In the genomic region with DNA sequence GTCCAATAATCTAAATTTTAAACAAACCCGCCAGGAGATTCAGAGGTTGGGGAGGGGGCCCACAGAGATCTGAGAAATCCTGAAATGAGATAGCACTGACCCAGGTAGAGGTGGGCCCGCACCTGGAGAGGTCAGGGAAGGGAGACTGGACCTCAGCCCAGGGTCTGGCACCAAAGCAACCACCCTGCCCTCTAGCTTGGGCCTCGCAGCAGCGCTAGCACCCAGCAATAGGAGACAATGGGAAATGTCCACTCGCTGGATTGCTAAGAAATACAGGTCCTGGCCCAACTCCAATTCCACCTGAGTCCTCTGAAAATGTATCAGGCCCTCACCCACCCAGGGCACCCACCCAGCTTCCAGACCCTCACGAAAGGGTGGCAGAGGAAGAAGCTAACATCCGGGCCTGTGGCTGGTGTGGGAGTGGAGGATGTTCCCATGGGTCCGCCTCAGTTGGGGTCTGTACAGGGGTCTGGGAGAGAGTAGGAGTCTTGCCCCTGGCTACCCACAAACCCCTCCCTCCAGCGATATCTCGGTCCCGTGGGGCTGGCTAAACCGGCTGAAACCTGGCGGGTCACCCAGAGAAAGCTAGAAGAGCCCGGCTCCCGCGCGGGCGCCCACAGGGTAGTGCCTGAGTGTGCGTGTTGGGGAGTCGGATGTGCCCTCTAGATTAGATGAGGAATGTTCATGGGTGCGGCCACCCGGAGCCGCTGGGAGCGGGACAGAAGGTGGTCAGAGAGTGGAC, we compare ENCODE assay signal across 8 cellular contexts. TPM values are rescaled to one million over a fixed set of nuclear protein-coding genes. Genes with fewer than 3 reads are reported as not detected.
DNase-seq lines count a peak whose midpoint lies in the region; ATAC-seq and TF ChIP-seq lines count a peak whose summit lies in the region.

No MANE protein-coding gene starts in this region.

- H3K4me3 Mint-ChIP-seq in CD4-positive, alpha-beta T cell, result peak overlapping the region; percentile 89
- H3K4me3 Mint-ChIP-seq in T-helper 17 cell (peak overlapping the region; percentile 84), osteocyte (ENCODE audit: unreplicated experiment) (peak overlapping the region; percentile 66)

- H3K27ac ChIP-seq in CD4-positive, alpha-beta T cell (ENCODE audit: low read depth, low read length), result no peak overlapping the region

- intact Hi-C loops in CD4-positive, alpha-beta T cell (cut with DNase I, micrococcal nuclease), result loop anchor here in 1 of 2 experiments (5.0 kb wide), 1 partner anchor 41 kb away; no protein-coding TSS in a partner anchor
- intact Hi-C loops in left cardiac atrium (cut with DNase I), result loop anchor here in 1 of 2 donors (10.0 kb wide), 1 partner anchor 99 kb away; a partner anchor contains a TSS

- no peak for DNase-seq in CD4-positive, alpha-beta T cell
- DNase-seq in T-helper 17 cell (no peak), left cardiac atrium (peak; percentile 33), osteocyte (ENCODE audit: extremely low spot score, unreplicated experiment) (no peak)

- no peak for TF ChIP-seq CTCF in CD4-positive, alpha-beta T cell (IDR thresholded peaks at IDR 0.05)
- TF ChIP-seq CTCF in osteocyte (IDR thresholded peaks at IDR 0.05), result no peak

- no peaks in the 10 kb centered on the region for H3K9me3 Mint-ChIP-seq in CD4-positive, alpha-beta T cell
- no peaks in the 10 kb centered on the region for H3K9me3 Mint-ChIP-seq in osteocyte (ENCODE audit: unreplicated experiment)

- H3K4me1 Mint-ChIP-seq in CD4-positive, alpha-beta T cell (ENCODE audit: low read depth), result peaks cover 48% of the 10 kb centered on the region
- peaks cover 21% of the 10 kb centered on the region for H3K4me1 Mint-ChIP-seq in T-helper 17 cell
- peaks cover 12% of the 10 kb centered on the region for H3K4me1 Mint-ChIP-seq in osteocyte (ENCODE audit: unreplicated experiment)

- H3K27me3 Mint-ChIP-seq in CD4-positive, alpha-beta T cell, result peaks cover 4% of the 10 kb centered on the region
- peaks cover 17% of the 10 kb centered on the region for H3K27me3 Mint-ChIP-seq in T-helper 17 cell
- peaks cover 3% of the 10 kb centered on the region for H3K27me3 Mint-ChIP-seq in osteocyte (ENCODE audit: unreplicated experiment)

- no peaks in the 10 kb centered on the region for H3K36me3 Mint-ChIP-seq in CD4-positive, alpha-beta T cell (ENCODE audit: low read depth)
- no peaks in the 10 kb centered on the region for H3K36me3 Mint-ChIP-seq in T-helper 17 cell (ENCODE audit: low read depth)
- no peaks in the 10 kb centered on the region for H3K36me3 Mint-ChIP-seq in osteocyte (ENCODE audit: unreplicated experiment)

- peak overlapping the region; percentile 49 for H3K27ac Mint-ChIP-seq in CD4-positive, alpha-beta T cell
- H3K27ac Mint-ChIP-seq in T-helper 17 cell (peak overlapping the region; percentile 11), osteocyte (ENCODE audit: unreplicated experiment) (no peak overlapping the region)

- ATAC-seq in CD4-positive, alpha-beta T cell (ENCODE audit: poor library complexity), result no peak
- ATAC-seq in T-helper 17 cell (no peak), left cardiac atrium (peak; percentile 5 to 46), HG02610 (IDR thresholded peaks at IDR 0.05; ENCODE audit: unreplicated experiment) (no peak), GM21447 (IDR thresholded peaks at IDR 0.05; ENCODE audit: unreplicated experiment) (no peak), HG03039 (IDR thresholded peaks at IDR 0.05; ENCODE audit: unreplicated experiment) (no peak), HG02981 (IDR thresholded peaks at IDR 0.05; ENCODE audit: unreplicated experiment) (no peak)

- no peaks in the 10 kb centered on the region for H3K9me3 ChIP-seq in CD4-positive, alpha-beta T cell (ENCODE audit: control insufficient read depth, low read length)
- H3K9me3 ChIP-seq in T-helper 17 cell (ENCODE audit: control insufficient read depth, low read length, poor library complexity, severe bottlenecking), result no peaks in the 10 kb centered on the region

- H3K27me3 ChIP-seq in CD4-positive, alpha-beta T cell (ENCODE audit: control insufficient read depth, insufficient read depth, low read length), result peaks cover 4% of the 10 kb centered on the region

- CTCF ChIA-PET in CD4-positive, alpha-beta T cell (lab: Charles Lee), result interaction anchor here (1.0 kb wide), 1 partner anchor 17 kb away, joined by 3 read pairs; no protein-coding TSS in a partner anchor

- POLR2A ChIA-PET in CD4-positive, alpha-beta T cell (lab: Charles Lee), result interaction anchor here (1.6 kb wide), 1 partner anchor 38 kb away, joined by 6 read pairs; a partner anchor contains a TSS

RNA-seq across cellular contexts. Expression of a gene that starts 1.1 kb away (rescaled TPM):
- total RNA-seq in CD4-positive, alpha-beta T cell, result 1 to 10 TPM; 1.8 to 2.5 TPM
- total RNA-seq in T-helper 17 cell (under 1 TPM; 0.16 to 0.75 TPM), left cardiac atrium (1 to 10 TPM; 5.0 to 8.2 TPM), osteocyte (0.30 and 1.2 TPM in 2 replicates)

RNA-seq across cellular contexts. Expression of a gene that starts 38.3 kb away (rescaled TPM):
- total RNA-seq in CD4-positive, alpha-beta T cell, result 10 to 100 TPM; 32.4 to 35.6 TPM
- total RNA-seq in T-helper 17 cell, result 10 to 100 TPM; 37.0 to 39.6 TPM
- total RNA-seq in left cardiac atrium, result 10 to 100 TPM; 52.3 to 60.3 TPM
- 61.8 and 67.4 TPM in 2 replicates for total RNA-seq in osteocyte

Comparison
In these comparisons a context has a peak if more than half of its experiments do, and no peak if none do; other contexts are left out.
1. ATAC-seq: peak in left cardiac atrium (2 of 2); none in CD4-positive, alpha-beta T cell (single experiment), T-helper 17 cell (single experiment), HG02610 (single experiment), GM21447 (single experiment), HG03039 (single experiment) and HG02981 (single experiment).
2. Peak in every context shown above with its lines, with median percentiles within 50 percentile points of each other: H3K4me3 Mint-ChIP-seq.